ENCODE assay signal across 8 cellular contexts in genomic region chr1:148388260-148389026, GRCh38.
DNase-seq lines count a peak whose midpoint lies in the region; TF ChIP-seq lines count a peak whose summit lies in the region.

No MANE protein-coding gene starts in this region.

- H3K36me3 Mint-ChIP-seq in activated naive CD8-positive, alpha-beta T cell = no peaks in the 10 kb centered on the region
- no peaks in the 10 kb centered on the region for H3K36me3 Mint-ChIP-seq in glutamatergic neuron (ENCODE audit: unreplicated experiment)

- peaks cover 43% of the 10 kb centered on the region for H3K4me1 Mint-ChIP-seq in activated naive CD8-positive, alpha-beta T cell (ENCODE audit: low read depth)
- H3K4me1 Mint-ChIP-seq in glutamatergic neuron (ENCODE audit: low read depth, unreplicated experiment) = peaks cover 4% of the 10 kb centered on the region

- peak overlapping the region; percentile 100 for H3K27ac Mint-ChIP-seq in activated naive CD8-positive, alpha-beta T cell
- peak overlapping the region; percentile 99 for H3K27ac Mint-ChIP-seq in glutamatergic neuron (ENCODE audit: unreplicated experiment)

- H3K9me3 Mint-ChIP-seq in activated naive CD8-positive, alpha-beta T cell (ENCODE audit: low read depth) = no peaks in the 10 kb centered on the region
- H3K9me3 Mint-ChIP-seq in glutamatergic neuron (ENCODE audit: unreplicated experiment) = peaks cover 9% of the 10 kb centered on the region

- H3K27ac ChIP-seq in substantia nigra (ENCODE audit: low read depth, low read length, poor library complexity, severe bottlenecking) = peak overlapping the region; percentile 90

- no peak for TF ChIP-seq CTCF in glutamatergic neuron (IDR thresholded peaks at IDR 0.05; ENCODE audit: partially characterized antibody, unreplicated experiment)

- DNase-seq in DMS79 (lab: John Stamatoyannopoulos, UW) (peak; percentile 33), DMS79 treated with DMSO at 0.1 percent for 48 hours (lab: John Stamatoyannopoulos, UW) (no peak), HT-29 (ENCODE audit: low spot score) (peak; percentile 91), SK-N-DZ (ENCODE audit: low spot score) (peak; percentile 18), glutamatergic neuron (peak; percentile 88), occipital lobe (lab: John Stamatoyannopoulos, UW) (peak; percentile 92), substantia nigra (lab: John Stamatoyannopoulos, UW) (peak; percentile 29 to 97 (median 90))

- H3K27me3 Mint-ChIP-seq in activated naive CD8-positive, alpha-beta T cell = no peaks in the 10 kb centered on the region
- H3K27me3 Mint-ChIP-seq in glutamatergic neuron (ENCODE audit: unreplicated experiment) = peaks cover 14% of the 10 kb centered on the region

- H3K4me3 Mint-ChIP-seq in activated naive CD8-positive, alpha-beta T cell = peak overlapping the region; percentile 91
- H3K4me3 Mint-ChIP-seq in glutamatergic neuron (ENCODE audit: unreplicated experiment) = peak overlapping the region; percentile 92
